1 cellular context compared by ENCODE assay signal in the genomic region with DNA sequence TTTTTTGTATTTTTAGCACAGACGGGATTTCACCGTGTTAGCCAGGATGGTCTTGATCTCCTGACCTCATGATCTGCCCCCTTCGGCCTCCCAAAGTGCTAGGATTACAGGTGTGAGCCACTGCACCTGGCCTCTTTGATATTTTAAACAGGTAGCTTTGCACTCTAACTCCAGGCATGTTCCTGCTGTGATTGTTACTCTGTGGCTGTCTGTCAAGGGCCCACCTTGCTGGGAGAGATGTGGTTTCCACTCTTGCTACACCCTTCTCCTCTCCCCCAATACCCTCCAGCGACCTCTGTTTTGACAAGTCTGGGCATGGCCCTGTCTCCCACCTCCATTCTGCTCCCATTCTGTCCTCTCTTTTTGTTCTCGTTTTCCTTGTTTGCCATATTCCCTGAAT.
TF ChIP-seq lines count a peak whose summit lies in the region.

No MANE protein-coding gene starts in this region.

TF ChIP-seq in H1, 55 proteins besides CTCF, POLR2A, EP300 and RAD21:
- no peak for TF ChIP-seq CHD1 (IDR thresholded peaks at IDR 0.05; ENCODE audit: low read depth, low read length)
- TF ChIP-seq TCF12 (IDR thresholded peaks at IDR 0.05; ENCODE audit: low read depth, low read length), result peak; percentile 97
